ENCODE assay signal across 13 cellular contexts in genomic region chr14:42523656-42524055, GRCh38.
DNase-seq lines count a peak whose midpoint lies in the region; ATAC-seq lines count a peak whose summit lies in the region.
"Had no signal": no experiment of that assay in that cellular context is flagged by ENCODE, and none has a peak within 500 bp of the region (broad histone marks: within the 10 kb centered on the region; RNA-seq: fewer than 3 reads in every experiment).

No MANE protein-coding gene starts in this region.

- peak; percentile 63 for ATAC-seq in GM18873 (IDR thresholded peaks at IDR 0.05; ENCODE audit: low FRiP score, unreplicated experiment)
- ATAC-seq in HG02588 (IDR thresholded peaks at IDR 0.05; ENCODE audit: unreplicated experiment): peak; percentile 69
- peak; percentile 85 for ATAC-seq in HG03558 (IDR thresholded peaks at IDR 0.05; ENCODE audit: extremely low read depth, unreplicated experiment)
- no peak for ATAC-seq in GM19324 (IDR thresholded peaks at IDR 0.05; ENCODE audit: low FRiP score, unreplicated experiment)
- ATAC-seq in Right ventricle myocardium superior (ENCODE audit: poor library complexity): no peak

- peak; percentile 32 for DNase-seq in fibroblast of peridontal ligament (ENCODE audit: extremely low read depth)
- DNase-seq in activated CD8-positive, alpha-beta memory T cell treated with anti-CD3 and anti-CD28 coated beads, Interleukin-2, amount 50 U/mL, for 4 hours: no peak
- no peak for DNase-seq in Right ventricle myocardium superior
- no peak for DNase-seq in NCI-H748 (lab: John Stamatoyannopoulos, UW; ENCODE audit: unreplicated experiment)
- DNase-seq: activated T-cell treated with anti-CD3 and anti-CD28 coated beads, Interleukin-2, amount 50 U/mL, for 1 hour; cerebellar nuclear complex; DMS79; NCI-H1417; stimulated activated CD4-positive, alpha-beta T cell treated with anti-CD3 and anti-CD28 coated beads, Interleukin-2, amount 100 ng/mL, for 48 hours had no signal

- intact Hi-C loops in Right ventricle myocardium superior (cut with DNase I): no loop called here

Comparison
In these comparisons a context has a peak if more than half of its experiments do, and no peak if none do; other contexts are left out.
1. ATAC-seq: peak in GM18873 (single experiment), HG02588 (single experiment) and HG03558 (single experiment); none in GM19324 (single experiment) and Right ventricle myocardium superior (single experiment).